ENCODE assay signal across 8 cellular contexts in the genomic region with DNA sequence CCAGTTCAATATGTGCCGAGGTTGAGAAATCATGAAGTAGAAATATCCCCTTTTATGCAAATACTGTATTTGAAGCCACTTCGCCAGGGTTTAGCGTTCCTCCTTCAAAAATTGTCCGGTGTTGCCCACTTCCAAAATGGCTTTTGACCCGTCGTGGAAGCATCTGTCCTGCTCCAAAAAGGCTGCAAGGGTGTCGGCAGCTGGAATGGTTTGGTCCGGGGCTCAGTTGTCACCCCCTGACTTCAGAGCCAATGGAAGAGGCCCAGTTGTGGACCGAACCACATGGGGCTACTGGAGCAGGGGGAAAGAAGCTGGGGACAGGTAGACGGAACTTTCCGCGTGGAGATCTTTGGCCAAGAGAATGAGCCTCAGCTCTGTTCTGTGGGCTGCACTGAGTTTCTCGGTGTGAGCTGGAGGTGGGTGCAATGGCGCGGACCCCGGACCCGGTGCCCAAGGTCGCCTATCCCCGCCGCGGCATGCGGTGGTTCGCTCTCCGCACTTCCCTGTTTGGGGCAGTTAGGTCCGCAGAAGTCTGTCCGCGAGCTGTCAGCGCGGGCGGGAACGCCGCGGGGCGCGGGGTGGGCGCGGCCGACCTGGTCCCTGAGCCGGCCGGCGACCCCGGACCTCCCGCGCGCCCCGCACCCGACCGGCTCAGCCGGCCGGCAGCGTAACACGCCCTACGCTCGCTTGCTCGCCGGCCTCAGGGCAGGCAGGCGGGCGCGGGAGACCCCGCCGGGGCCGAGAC. TPM values are rescaled to one million over a fixed set of nuclear protein-coding genes. Genes with fewer than 3 reads are reported as not detected.
DNase-seq lines count a peak whose midpoint lies in the region; ATAC-seq and TF ChIP-seq lines count a peak whose summit lies in the region.

A gene (plus strand): TSS at position 527 of the 745 bp plus-strand sequence. CDS start 259 bp downstream, outside the sequence.

- no peak for TF ChIP-seq EP300 in transverse colon (IDR thresholded peaks at IDR 0.05; ENCODE audit: low read depth)

- ATAC-seq in HG02798 (IDR thresholded peaks at IDR 0.05; ENCODE audit: poor library complexity, unreplicated experiment) (peak; percentile 55), heart left ventricle (peak; percentile 84 to 94 (median 90))

- in situ Hi-C loops in transverse colon (cut with MboI; ENCODE audit: low pct_ligation_motif_present in 1 of 4, low pct_unique_long_range_greater_than_20kb in 1 of 4, low sequenced_read_pairs in 3 of 4), result no loop called here

- intact Hi-C loops in adrenal gland (cut with DNase I) (loop anchor here in 1 of 2 donors (5.0 kb wide), 1 partner anchor 38 kb away; no protein-coding TSS in a partner anchor), heart left ventricle (cut with DNase I) (loop anchor here in 4 of 10 donors (5.0 kb wide), 3 partner anchors 37 to 52 kb away; a partner anchor contains a TSS), transverse colon (cut with DNase I; ENCODE audit: low total_unique reads) (no loop called here)

- H3K36me3 ChIP-seq in GM06990 (ENCODE audit: control insufficient read depth, insufficient read depth, low read length) (0 out of 2 replicates have a peak, but pooled peaks cover 1% of the 10 kb centered on the region), adrenal gland (replicated peaks in 1 of 2) (no peaks in the 10 kb centered on the region), heart left ventricle (peaks cover 0 to 13% (median 0%) of the 10 kb centered on the region in 9 donors), transverse colon (no peaks in the 10 kb centered on the region)

- WGBS in adrenal gland, 4 donors, result 0 to 3% (median 0%) methylated on average over 3 to 62 of the region's 62 CpGs
- 1% methylated on average over 17 to 62 of the region's 62 CpGs for WGBS in heart left ventricle, 4 donors
- WGBS in transverse colon (ENCODE audit: low coverage in 1 of 2), 2 donors, result 0 to 1% methylated on average over 1 to 33 of the region's 62 CpGs

- H3K4me1 ChIP-seq in adrenal gland (replicated peaks in 1 of 2) (peaks cover 16 to 37% of the 10 kb centered on the region in 2 donors), heart left ventricle (peaks cover 0 to 60% (median 26%) of the 10 kb centered on the region in 12 donors), transverse colon (peaks cover 7 to 64% (median 43%) of the 10 kb centered on the region in 4 donors)

- H3K9me3 ChIP-seq in adrenal gland (replicated peaks in 1 of 3) (no peaks in the 10 kb centered on the region), heart left ventricle (no peaks in the 10 kb centered on the region), transverse colon (no peaks in the 10 kb centered on the region)

- no peaks in the 10 kb centered on the region for H3K27me3 ChIP-seq in GM06990 (replicated peaks; ENCODE audit: control insufficient read depth, insufficient read depth, low read length)
- no peaks in the 10 kb centered on the region for H3K27me3 ChIP-seq in adrenal gland
- H3K27me3 ChIP-seq in heart left ventricle, result no peaks in the 10 kb centered on the region
- H3K27me3 ChIP-seq in transverse colon, result no peaks in the 10 kb centered on the region

- no peak for TF ChIP-seq CTCF in GM06990 (IDR thresholded peaks at IDR 0.05; ENCODE audit: insufficient read depth, low read length, poor library complexity, severe bottlenecking)
- peak in 1 of 6 experiments; percentile 10 for TF ChIP-seq CTCF in adrenal gland (IDR thresholded peaks at IDR 0.05)
- no peak for TF ChIP-seq CTCF in heart left ventricle (IDR thresholded peaks at IDR 0.05)
- TF ChIP-seq CTCF in transverse colon (IDR thresholded peaks at IDR 0.05), result no peak

- H3K4me3 ChIP-seq in GM06990 (replicated peaks; ENCODE audit: low read depth, low read length) (peak within 1 kb of the TSS; percentile 90), adrenal gland (peak within 1 kb of the TSS; percentile 43 to 96 (median 63)), heart left ventricle (peak within 1 kb of the TSS; percentile 80 to 99 (median 90)), transverse colon (peak within 1 kb of the TSS; percentile 84 to 98 (median 96))

- TF ChIP-seq POLR2A in adrenal gland (IDR thresholded peaks at IDR 0.05) (peak; percentile 79 to 85), heart left ventricle (IDR thresholded peaks at IDR 0.05) (peak in 1 of 2 donors; percentile 77), transverse colon (IDR thresholded peaks at IDR 0.05) (peak; percentile 69)

- DNase-seq in GM06990 (ENCODE audit: extremely low read depth, insufficient read length) (peak; percentile 94), NCI-H146 treated with DMSO at 0.1 percent for 48 hours (lab: John Stamatoyannopoulos, UW; ENCODE audit: unreplicated experiment) (peak; percentile 79), T-helper 1 cell (peak; percentile 74 to 94 (median 85)), adrenal gland (peak; percentile 87 to 97 (median 95)), heart left ventricle (peak; percentile 93 to 94 (median 93)), pons (ENCODE audit: low spot score) (peak; percentile 94), transverse colon (peak; percentile 91)

- H3K27ac ChIP-seq in adrenal gland (peak within 1 kb of the TSS in 4 of 5 donors; percentile 57 to 91 (median 76)), heart left ventricle (peak within 1 kb of the TSS; percentile 70 to 95 (median 90)), transverse colon (peak within 1 kb of the TSS; percentile 81 to 87 (median 83))

RNA-seq across cellular contexts. Expression of the gene that starts here (rescaled TPM):
- total RNA-seq in adrenal gland, result 10 to 100 TPM; 31.0 to 84.5 (median 45.6) TPM
- 10 to 100 TPM; 17.1 to 38.6 (median 17.1) TPM for polyA plus RNA-seq in adrenal gland
- 10 to 100 TPM; 16.0 to 80.6 (median 24.4) TPM for total RNA-seq in heart left ventricle
- polyA plus RNA-seq in heart left ventricle, result 10 to 100 TPM in 1 of 2 donors, 1 to 10 TPM in 1; 8.4 to 47.4 TPM
- 100 to 1,000 TPM in 3 of 4 donors, 10 to 100 TPM in 1; 96.1 to 189 (median 115) TPM for total RNA-seq in transverse colon

Comparison
In these comparisons a context has a peak if more than half of its experiments do, and no peak if none do; other contexts are left out.
1. Peak in every context shown above with its lines: DNase-seq, ATAC-seq, H3K4me3 ChIP-seq and H3K27ac ChIP-seq.